ENCODE assay signal across 1 cellular context in the genomic region with DNA sequence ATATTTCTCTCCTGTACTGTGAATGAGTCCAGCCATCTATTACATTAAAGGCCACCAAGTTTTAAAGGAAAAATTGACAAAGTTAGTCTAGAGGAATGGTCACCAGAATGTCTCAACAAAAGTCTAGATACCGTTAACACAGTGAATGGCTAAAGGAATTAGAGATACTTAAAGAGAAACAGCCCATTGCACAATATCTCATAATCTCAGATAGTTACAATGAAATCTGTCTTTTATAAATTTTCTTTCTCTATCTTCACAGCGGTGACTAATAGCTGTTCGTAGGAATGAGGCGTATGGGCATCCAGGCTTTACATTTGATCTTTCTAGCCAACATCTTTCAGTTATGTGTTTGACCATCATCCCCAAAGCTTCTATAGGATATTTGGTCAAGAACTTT.
TF ChIP-seq lines count a peak whose summit lies in the region.

No MANE protein-coding gene starts in this region.

TF ChIP-seq in HepG2, 621 proteins besides CTCF, POLR2A, EP300 and RAD21:
- TF ChIP-seq CEBPB (IDR thresholded peaks at IDR 0.05; ENCODE audit: borderline replicate concordance, low read depth, low read length) (peak; percentile 68; the same call in 1 of the 2 replicates), ARNT2 (CRISPR knock-in tag; IDR thresholded peaks at IDR 0.05; ENCODE audit: low read depth) (no peak)
- TF ChIP-seq, protein P1, sequence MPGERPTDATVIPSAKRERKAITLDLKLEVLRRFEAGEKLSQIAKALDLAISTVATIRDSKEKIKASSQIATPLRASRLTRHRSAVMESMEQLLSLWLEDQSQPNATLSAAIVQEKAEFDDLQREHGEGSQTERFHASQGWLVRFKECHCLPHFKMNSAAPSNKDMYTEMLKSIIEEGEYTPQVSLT (CRISPR knock-in tag; IDR thresholded peaks at IDR 0.05; ENCODE audit: borderline replicate concordance, low read depth), result no peak
- TF ChIP-seq, protein P2, sequence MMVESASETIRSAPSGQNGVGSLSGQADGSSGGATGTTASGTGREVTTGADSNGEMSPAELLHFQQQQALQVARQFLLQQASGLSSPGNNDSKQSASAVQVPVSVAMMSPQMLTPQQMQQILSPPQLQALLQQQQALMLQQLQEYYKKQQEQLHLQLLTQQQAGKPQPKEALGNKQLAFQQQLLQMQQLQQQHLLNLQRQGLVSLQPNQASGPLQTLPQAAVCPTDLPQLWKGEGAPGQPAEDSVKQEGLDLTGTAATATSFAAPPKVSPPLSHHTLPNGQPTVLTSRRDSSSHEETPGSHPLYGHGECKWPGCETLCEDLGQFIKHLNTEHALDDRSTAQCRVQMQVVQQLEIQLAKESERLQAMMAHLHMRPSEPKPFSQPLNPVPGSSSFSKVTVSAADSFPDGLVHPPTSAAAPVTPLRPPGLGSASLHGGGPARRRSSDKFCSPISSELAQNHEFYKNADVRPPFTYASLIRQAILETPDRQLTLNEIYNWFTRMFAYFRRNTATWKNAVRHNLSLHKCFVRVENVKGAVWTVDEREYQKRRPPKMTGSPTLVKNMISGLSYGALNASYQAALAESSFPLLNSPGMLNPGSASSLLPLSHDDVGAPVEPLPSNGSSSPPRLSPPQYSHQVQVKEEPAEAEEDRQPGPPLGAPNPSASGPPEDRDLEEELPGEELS (CRISPR knock-in tag; IDR thresholded peaks at IDR 0.05), result no peak
TF ChIP-seq in HepG2: peak in this region for 1.
